8 cellular contexts compared by ENCODE assay signal in the genomic region with DNA sequence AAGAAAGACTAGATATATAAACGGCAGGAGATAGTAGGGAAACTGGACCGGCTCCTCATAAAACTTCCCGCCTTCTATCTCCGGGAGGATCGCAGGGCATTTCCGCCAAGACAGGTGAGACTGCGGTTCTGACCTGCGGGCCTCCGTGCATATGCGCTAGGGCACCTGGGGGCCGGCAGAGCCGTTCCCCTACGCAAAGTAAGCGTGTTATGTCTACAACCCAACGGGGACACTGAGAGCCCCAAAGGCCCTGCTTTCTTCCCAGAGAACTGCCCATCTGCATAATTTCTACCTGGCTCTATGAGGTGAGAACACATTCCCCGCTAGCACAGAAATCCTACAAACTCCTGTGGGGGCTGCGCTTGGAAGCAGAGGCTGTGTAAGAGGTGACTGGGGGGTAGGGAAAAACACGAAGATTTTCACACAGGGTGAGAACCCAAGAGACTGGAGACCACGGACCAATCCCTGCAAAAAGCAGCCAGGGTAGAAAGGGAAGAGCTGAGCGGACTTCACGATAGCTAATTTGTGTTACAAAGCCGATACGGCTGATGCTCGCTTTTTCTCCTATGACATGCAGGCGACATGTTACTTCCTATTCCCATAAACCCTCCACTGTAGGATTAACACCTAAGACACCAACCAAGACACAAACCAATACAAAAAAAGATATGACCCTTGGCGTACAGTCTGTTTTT. TPM values are rescaled to one million over a fixed set of nuclear protein-coding genes. Genes with fewer than 3 reads are reported as not detected.
DNase-seq lines count a peak whose midpoint lies in the region; ATAC-seq and TF ChIP-seq lines count a peak whose summit lies in the region.
"Not testable (repeated sequence)": the region's sequence is repeated elsewhere in the genome, so short reads cannot be mapped to it uniquely, and the experiment has no call there.

No MANE protein-coding gene starts in this region.

- H3K4me3 ChIP-seq in ascending aorta (peak overlapping the region; percentile 39 to 48), sigmoid colon (peak overlapping the region in 2 of 4 donors; percentile 16 to 23)

- not testable (repeated sequence) for H3K4me1 ChIP-seq in ascending aorta, sigmoid colon

- intact Hi-C loops in ascending aorta (cut with DNase I) = loop anchor here (2.0 kb wide), 1 partner anchor 15 kb away; no protein-coding TSS in a partner anchor
- intact Hi-C loops in sigmoid colon (cut with DNase I) = not testable (repeated sequence)

- not testable (repeated sequence) for TF ChIP-seq EP300 in sigmoid colon (IDR thresholded peaks at IDR 0.05)

- 7 to 11% methylated on average over 26 of the region's 26 CpGs for WGBS in sigmoid colon, 2 donors

- peak overlapping the region; percentile 57 to 84 for H3K27ac ChIP-seq in ascending aorta
- peak overlapping the region; percentile 64 to 86 (median 80) for H3K27ac ChIP-seq in sigmoid colon

- peak; percentile 79 for DNase-seq in AG08395 (ENCODE audit: low spot score)
- DNase-seq in NCI-H2029 (lab: John Stamatoyannopoulos, UW) = peak; percentile 61
- DNase-seq in T follicular helper cell (ENCODE audit: low read depth) = peak; percentile 20
- peak in 1 of 2 donors; percentile 84 for DNase-seq in ascending aorta (ENCODE audit: low spot score in 2 of 2)
- DNase-seq in hepatic stellate cell (ENCODE audit: low spot score) = peak; percentile 72
- DNase-seq in sigmoid colon = peak; percentile 78

- not testable (repeated sequence) for TF ChIP-seq CTCF in ascending aorta (IDR thresholded peaks at IDR 0.05); sigmoid colon (IDR thresholded peaks at IDR 0.05)

- H3K9me3 ChIP-seq in ascending aorta, sigmoid colon: not testable (repeated sequence)

- ATAC-seq in GM18867 (IDR thresholded peaks at IDR 0.05; ENCODE audit: unreplicated experiment) (peak; percentile 81), HG03045 (IDR thresholded peaks at IDR 0.05; ENCODE audit: unreplicated experiment) (peak; percentile 94)

- H3K36me3 ChIP-seq in ascending aorta, sigmoid colon: not testable (repeated sequence)

- not testable (repeated sequence) for H3K27me3 ChIP-seq in ascending aorta, sigmoid colon

- not testable (repeated sequence) for TF ChIP-seq POLR2A in sigmoid colon (IDR thresholded peaks at IDR 0.05)

RNA-seq across cellular contexts. Expression of a gene that starts 0.5 kb away (rescaled TPM):
- under 0.01 TPM for total RNA-seq in ascending aorta
- total RNA-seq in sigmoid colon = under 1 TPM; under 0.01 TPM
- not detected for polyA plus RNA-seq in sigmoid colon
